ENCODE assay signal across 14 cellular contexts in the genomic region with DNA sequence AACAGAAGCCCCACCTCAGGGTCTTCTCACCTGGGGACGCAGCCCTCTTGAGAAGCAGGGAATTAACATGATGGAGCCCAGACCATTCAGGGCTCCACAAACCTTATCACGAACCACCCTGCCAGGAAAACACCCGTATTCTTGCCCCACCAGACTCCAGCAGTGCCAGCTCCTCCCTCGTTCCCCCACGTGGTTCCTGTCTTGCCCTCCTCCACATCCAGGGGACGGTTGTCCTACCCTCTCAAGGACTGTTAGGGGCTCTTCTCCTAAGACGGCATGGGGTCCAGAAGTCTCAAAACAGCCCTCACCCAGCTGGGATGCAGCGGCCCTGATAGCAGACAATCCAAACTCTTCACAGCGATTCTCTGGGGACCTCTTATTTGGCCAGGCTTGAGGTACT.
DNase-seq lines count a peak whose midpoint lies in the region; TF ChIP-seq lines count a peak whose summit lies in the region.
"Had no signal": no experiment of that assay in that cellular context is flagged by ENCODE, and none has a peak within 500 bp of the region (broad histone marks: within the 10 kb centered on the region; RNA-seq: fewer than 3 reads in every experiment).

No MANE protein-coding gene starts in this region.

- peaks cover 75% of the 10 kb centered on the region for H3K4me1 ChIP-seq in BLaER1
- H3K4me1 ChIP-seq: A549 had no signal

- H3K4me1 Mint-ChIP-seq in neural crest cell, result peaks cover 4% of the 10 kb centered on the region

- POLR2A ChIA-PET in GM10248 (lab: Yijun Ruan, JAX), result no interaction called here

- peak overlapping the region; percentile 76 for H3K4me2 ChIP-seq in BLaER1
- H3K4me2 ChIP-seq: A549 had no signal

- no peak overlapping the region for H3K4me3 Mint-ChIP-seq in neural crest cell
- H3K4me3 Mint-ChIP-seq: CD4-positive, alpha-beta T cell had no signal

- H3K4me3 ChIP-seq in BLaER1, result no peak overlapping the region
- H3K4me3 ChIP-seq: A549 had no signal

- DNase-seq in GM10248 (ENCODE audit: extremely low spot score) (peak; percentile 14), neural crest cell (ENCODE audit: low read depth, low spot score) (no peak), SW 1271 (lab: John Stamatoyannopoulos, UW) (no peak)
- no peak for DNase-seq in effector CD4-positive, alpha-beta T cell
- no peak for DNase-seq in activated CD4-positive, alpha-beta T cell treated with anti-CD3 and anti-CD28 coated beads, Interleukin-2, amount 50 U/mL, for 4 hours
- DNase-seq: C1 segment of cervical spinal cord; Calu3; CD4-positive, alpha-beta T cell; DMS 273 treated with DMSO at 0.1 percent for 48 hours; IMR-90; KG1 had no signal

- H3K9me3 ChIP-seq in BLaER1, result no peaks in the 10 kb centered on the region
- H3K9me3 ChIP-seq in KOPT-K1 (ENCODE audit: insufficient read depth, low read length, poor library complexity, severe bottlenecking), result no peaks in the 10 kb centered on the region
- H3K9me3 ChIP-seq: A549 had no signal

- CTCF ChIA-PET in GM10248 (lab: Yijun Ruan, JAX), result no interaction called here

- no peaks in the 10 kb centered on the region for H4K20me1 ChIP-seq in BLaER1

- TF ChIP-seq CTCF in GM10248 (IDR thresholded peaks at IDR 0.05; ENCODE audit: control extremely low read depth, extremely low read depth, low read depth, missing control alignments) (no peak), neural crest cell (conservative IDR thresholded peaks at IDR 0.05) (no peak)

- H3K36me3 ChIP-seq in BLaER1 (no peaks in the 10 kb centered on the region), KOPT-K1 (ENCODE audit: insufficient read depth, low read length) (peaks cover 9% of the 10 kb centered on the region; the same call in 1 of the 2 replicates)

- H3K9ac ChIP-seq in BLaER1, result 0 out of 2 replicates have a peak overlapping the region, but pooled peaks have one; percentile 0

- no peaks in the 10 kb centered on the region for H3K36me3 Mint-ChIP-seq in neural crest cell (ENCODE audit: low read depth)

- H3K27ac ChIP-seq in BLaER1 (peak overlapping the region; percentile 33; the same call in 1 of the 2 replicates), KOPT-K1 (ENCODE audit: low read depth, low read length, poor library complexity, severe bottlenecking) (peak overlapping the region; percentile 93)
- H3K27ac ChIP-seq: A549 had no signal

- no peaks in the 10 kb centered on the region for H3K27me3 ChIP-seq in BLaER1

- no peaks in the 10 kb centered on the region for H3K27me3 Mint-ChIP-seq in neural crest cell (ENCODE audit: low read depth)
- H3K27me3 Mint-ChIP-seq: CD4-positive, alpha-beta T cell had no signal

- peak overlapping the region; percentile 67 for H3K27ac Mint-ChIP-seq in neural crest cell (ENCODE audit: unreplicated experiment)
- H3K27ac Mint-ChIP-seq: CD4-positive, alpha-beta T cell had no signal

- no peaks in the 10 kb centered on the region for H3K9me3 Mint-ChIP-seq in neural crest cell
- H3K9me3 Mint-ChIP-seq: CD4-positive, alpha-beta T cell had no signal
